In the genomic region with DNA sequence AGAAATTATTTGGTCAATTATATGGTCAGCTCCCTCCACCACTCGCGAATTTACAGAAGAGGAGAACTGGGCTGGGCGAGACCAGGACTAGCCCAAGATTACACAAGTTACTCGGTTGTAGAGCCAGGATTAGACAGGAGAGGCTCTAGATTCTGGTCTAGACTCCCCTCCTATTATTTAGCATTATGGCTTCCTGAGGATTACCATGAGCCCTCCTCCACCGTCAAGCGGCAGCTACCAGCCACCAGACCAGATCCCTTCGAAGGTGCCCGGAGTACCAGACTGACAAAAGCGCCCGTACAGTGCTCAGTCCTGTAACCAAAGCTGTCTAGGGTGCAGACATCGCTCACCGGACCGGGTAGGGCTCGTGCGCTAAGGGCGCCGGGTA, we compare ENCODE assay signal across 8 cellular contexts. TPM values are rescaled to one million over a fixed set of nuclear protein-coding genes. Genes with fewer than 3 reads are reported as not detected.
DNase-seq lines count a peak whose midpoint lies in the region; ATAC-seq, FAIRE-seq and TF ChIP-seq lines count a peak whose summit lies in the region.

No MANE protein-coding gene starts in this region.

- TF ChIP-seq POLR2A in erythroblast (IDR thresholded peaks at IDR 0.05; ENCODE audit: low read length), result no peak

- H2BK12ac ChIP-seq in H9 (ENCODE audit: insufficient read length, low read depth, low read length), result no peak overlapping the region

- no peak overlapping the region for H4K8ac ChIP-seq in H9 (replicated peaks; ENCODE audit: insufficient read length, low read depth, low read length)

- H3K27me3 Mint-ChIP-seq in H9 (ENCODE audit: low read depth), result peaks cover 90% of the 10 kb centered on the region
- peaks cover 37 to 65% (median 50%) of the 10 kb centered on the region in 5 donors for H3K27me3 Mint-ChIP-seq in naive thymus-derived CD8-positive, alpha-beta T cell

- H3K56ac ChIP-seq in H9 (ENCODE audit: insufficient read length, low read depth, low read length), result no peak overlapping the region

- no CpG with 5 or more reads among the region's 17 CpGs for WGBS in H9 (ENCODE audit: extremely low coverage, insufficient read length, low lambda C conversion rate)

- H3K27ac ChIP-seq in H9 (ENCODE audit: insufficient read length, low read depth, low read length), result no peak overlapping the region

- no peak overlapping the region for H3K4ac ChIP-seq in H9 (ENCODE audit: low read depth, low read length)

- H4K5ac ChIP-seq in H9 (ENCODE audit: insufficient read length, low read depth, low read length), result no peak overlapping the region

- H3K27me3 ChIP-seq in H9 (ENCODE audit: insufficient read depth, low read length) (peaks cover 67% of the 10 kb centered on the region), bronchial epithelial cell (ENCODE audit: control insufficient read depth, insufficient read depth, low read length) (peaks cover 35% of the 10 kb centered on the region)

- H3K9me3 ChIP-seq in H9 (ENCODE audit: control insufficient read depth, low read depth, low read length), result no peaks in the 10 kb centered on the region

- no peak overlapping the region for H3K9ac ChIP-seq in H9 (ENCODE audit: extremely low read depth, insufficient read length, low read length)

- H2AK5ac ChIP-seq in H9 (ENCODE audit: insufficient read length, low read length), result no peak overlapping the region

- no peaks in the 10 kb centered on the region for H3K79me2 ChIP-seq in H9 (ENCODE audit: insufficient read depth, low read length)

- no peaks in the 10 kb centered on the region for H3K36me3 ChIP-seq in bronchial epithelial cell (ENCODE audit: control insufficient read depth, insufficient read depth, low read length)

- peaks cover 26 to 35% of the 10 kb centered on the region in 2 experiments for H3K4me1 Mint-ChIP-seq in H9
- H3K4me1 Mint-ChIP-seq in naive thymus-derived CD8-positive, alpha-beta T cell, result peaks cover 11 to 27% (median 19%) of the 10 kb centered on the region in 4 donors

- no peak overlapping the region for H2AFZ ChIP-seq in H9 (ENCODE audit: low read length)

- no peak overlapping the region for H2BK15ac ChIP-seq in H9 (ENCODE audit: low read depth, low read length)

- H2BK20ac ChIP-seq in H9 (ENCODE audit: low read depth, low read length, poor library complexity, severe bottlenecking), result no peak overlapping the region

- peaks cover 13% of the 10 kb centered on the region for H3K23me2 ChIP-seq in H9 (ENCODE audit: insufficient read length, low read depth, low read length, poor library complexity, severe bottlenecking)

- H3T11ph ChIP-seq in H9 (ENCODE audit: low read length), result no peak overlapping the region

- H3K4me3 ChIP-seq in bronchial epithelial cell (ENCODE audit: low read depth, low read length), result peak overlapping the region; percentile 11

- H3K27ac Mint-ChIP-seq in H9, result no peak overlapping the region
- H3K27ac Mint-ChIP-seq in naive thymus-derived CD8-positive, alpha-beta T cell, result no peak overlapping the region

- no peak overlapping the region for H3K14ac ChIP-seq in H9 (ENCODE audit: insufficient read depth, low read length)

- no peak for FAIRE-seq in bronchial epithelial cell (lab: Jason Lieb, UNC)

- no peaks in the 10 kb centered on the region for H4K20me1 ChIP-seq in H9 (ENCODE audit: control insufficient read depth, insufficient read depth, insufficient read length)

- TF ChIP-seq CTCF in H9 (conservative IDR thresholded peaks at IDR 0.05) (no peak), bronchial epithelial cell (IDR thresholded peaks at IDR 0.05; ENCODE audit: insufficient read depth, low read length, severe bottlenecking) (no peak)

- POLR2A ChIA-PET in naive thymus-derived CD8-positive, alpha-beta T cell (lab: Charles Lee), result no interaction called here

- peak overlapping the region; percentile 51 for H3K4me2 ChIP-seq in H9 (ENCODE audit: insufficient read depth, insufficient read length, low read length)

- H4K91ac ChIP-seq in H9 (ENCODE audit: insufficient read length, low read depth, low read length), result no peak overlapping the region

- DNase-seq in AG08396 (ENCODE audit: low spot score) (peak; percentile 23), H9 (peak; percentile 68), bronchial epithelial cell (ENCODE audit: low read depth) (no peak), T1000 (lab: John Stamatoyannopoulos, UW) (no peak), erythroblast (lab: John Stamatoyannopoulos, UW) (no peak)
- DNase-seq in naive thymus-derived CD8-positive, alpha-beta T cell, result no peak

- H3K9me3 Mint-ChIP-seq in H9, result peaks cover 0 to 5% of the 10 kb centered on the region in 2 experiments; a peak in 2 of 5 replicates
- H3K9me3 Mint-ChIP-seq in naive thymus-derived CD8-positive, alpha-beta T cell, result peaks cover 0 to 3% (median 0%) of the 10 kb centered on the region in 9 donors

- H3K4me3 Mint-ChIP-seq in H9, result peak overlapping the region; percentile 52 to 78
- H3K4me3 Mint-ChIP-seq in naive thymus-derived CD8-positive, alpha-beta T cell, result peak overlapping the region; percentile 50 to 81 (median 74)

- no peak overlapping the region for H3K18ac ChIP-seq in H9 (ENCODE audit: insufficient read length, low read depth, low read length)

- H3K79me1 ChIP-seq in H9 (ENCODE audit: insufficient read depth, low read depth, low read length, poor library complexity, severe bottlenecking), result no peaks in the 10 kb centered on the region

- H3K36me3 Mint-ChIP-seq in H9 (ENCODE audit: insufficient read depth in 1 of 3, low read depth in 3 of 3), result peaks cover 0 to 5% (median 0%) of the 10 kb centered on the region in 3 experiments; a peak in 3 of 7 replicates
- H3K36me3 Mint-ChIP-seq in naive thymus-derived CD8-positive, alpha-beta T cell, result peaks cover 0 to 12% (median 2%) of the 10 kb centered on the region in 3 donors

- H2BK120ac ChIP-seq in H9 (ENCODE audit: low read depth, low read length, poor library complexity, severe bottlenecking), result no peak overlapping the region

- no peak overlapping the region for H3K23ac ChIP-seq in H9 (ENCODE audit: insufficient read length, low read depth, low read length)

- H3K4me1 ChIP-seq in H9 (ENCODE audit: insufficient read depth, low read length), result no peaks in the 10 kb centered on the region; the same call in 1 of the 2 replicates

- no peak overlapping the region for H2BK5ac ChIP-seq in H9 (ENCODE audit: insufficient read length, low read length)

- no peak for ATAC-seq in naive thymus-derived CD8-positive, alpha-beta T cell
- ATAC-seq in GM21447 (IDR thresholded peaks at IDR 0.05; ENCODE audit: unreplicated experiment), result no peak
- no peak for ATAC-seq in esophagus mucosa

RNA-seq across cellular contexts. Expression of a gene that starts 0.5 kb away (rescaled TPM):
- total RNA-seq in H9 (2021), result not detected in 2 replicates
- total RNA-seq in bronchial epithelial cell, result not detected in 2 replicates
- not detected for total RNA-seq in naive thymus-derived CD8-positive, alpha-beta T cell
- polyA plus RNA-seq in naive thymus-derived CD8-positive, alpha-beta T cell, result not detected
- not detected for total RNA-seq in esophagus mucosa

RNA-seq across cellular contexts. Expression of a gene that starts 28.1 kb away (rescaled TPM):
- total RNA-seq in H9 (2021), result 3.9 and 4.9 TPM in 2 replicates
- total RNA-seq in bronchial epithelial cell, result 5.9 and 6.6 TPM in 2 replicates
- total RNA-seq in naive thymus-derived CD8-positive, alpha-beta T cell, result 10 to 100 TPM; 13.0 to 13.3 TPM
- 1 to 10 TPM; 7.8 to 8.9 (median 8.8) TPM for polyA plus RNA-seq in naive thymus-derived CD8-positive, alpha-beta T cell
- total RNA-seq in esophagus mucosa, result 4.9 TPM

Comparison
In these comparisons a context has a peak if more than half of its experiments do, and no peak if none do; other contexts are left out.
1. DNase-seq: peak in AG08396 (single experiment) and H9 (single experiment); none in bronchial epithelial cell (single experiment), naive thymus-derived CD8-positive, alpha-beta T cell (0 of 10), T1000 (single experiment) and erythroblast (0 of 2).